In genomic region chr3:125055913-125056705, GRCh38 we compare ENCODE assay signal across 8 cellular contexts. TPM values are rescaled to one million over a fixed set of nuclear protein-coding genes. Genes with fewer than 3 reads are reported as not detected.
DNase-seq lines count a peak whose midpoint lies in the region; ATAC-seq and TF ChIP-seq lines count a peak whose summit lies in the region.

TSS of gene HEG1 (minus strand) at chr3:125055997. CDS start at chr3:125055890, 107 bp downstream.

- peak within 1 kb of the TSS; percentile 85 for H3K4me3 ChIP-seq in Jurkat, Clone E6-1 (ENCODE audit: low read length)
- H3K4me3 ChIP-seq in astrocyte of the cerebellum (ENCODE audit: low read depth, low read length) = peak within 1 kb of the TSS; percentile 91

- TF ChIP-seq CTCF in astrocyte of the cerebellum (IDR thresholded peaks at IDR 0.05; ENCODE audit: low read depth, low read length, missing control alignments) = no peak

- peak; percentile 73 for DNase-seq in Caki2 (ENCODE audit: low read depth)
- peak; percentile 41 for DNase-seq in Jurkat, Clone E6-1 (ENCODE audit: low read depth, low spot score)
- DNase-seq in T-helper 22 cell (ENCODE audit: low read depth) = peak; percentile 65
- DNase-seq in astrocyte of the cerebellum (ENCODE audit: low read depth) = no peak
- peak in 45 of 51 donors; percentile 34 to 93 (median 74) for DNase-seq in hypothalamus (lab: John Stamatoyannopoulos, UW)
- DNase-seq in sciatic nerve (ENCODE audit: low spot score) = peak; percentile 92
- DNase-seq in NCI-H187 (lab: John Stamatoyannopoulos, UW) = no peak

- peak; percentile 56 for ATAC-seq in GM21423 (IDR thresholded peaks at IDR 0.05; ENCODE audit: unreplicated experiment)
- peak; percentile 92 for ATAC-seq in sciatic nerve

- intact Hi-C loops in sciatic nerve (cut with DNase I) = no loop called here

- in situ Hi-C loops in Caki2 (cut with HindIII; ENCODE audit: low pct_unique_long_range_greater_than_20kb, low sequenced_read_pairs) = no loop called here
- in situ Hi-C loops in astrocyte of the cerebellum (cut with HindIII; ENCODE audit: low sequenced_read_pairs) = no loop called here

RNA-seq across cellular contexts. Expression of gene HEG1, which starts in this region (rescaled TPM):
- total RNA-seq in Caki2 (2014; rRNA removed; shearing (Covaris generic); ENCODE audit: low replicate concordance) = 4.7 and 5.0 TPM in 2 replicates
- 7.1 TPM for polyA plus RNA-seq in Jurkat, Clone E6-1 (2012; ENCODE audit: insufficient read depth, insufficient read length)
- 87.4 TPM for total RNA-seq in sciatic nerve

Comparison
In these comparisons a context has a peak if more than half of its experiments do, and no peak if none do; other contexts are left out.
1. RNA of gene HEG1 (total RNA-seq): 87.4 TPM in sciatic nerve (single experiment); 4.7 to 5.0 TPM in Caki2; every median in the first group is over 10 times any median in the second.
2. DNase-seq: peak in Caki2 (single experiment), Jurkat, Clone E6-1 (single experiment), T-helper 22 cell (single experiment), hypothalamus (45 of 51) and sciatic nerve (single experiment); none in astrocyte of the cerebellum (single experiment) and NCI-H187 (0 of 2).